ENCODE assay signal across 9 cellular contexts in genomic region chr7:14698239-14698638, GRCh38.
DNase-seq lines count a peak whose midpoint lies in the region; ATAC-seq and TF ChIP-seq lines count a peak whose summit lies in the region.
"Had no signal": no experiment of that assay in that cellular context is flagged by ENCODE, and none has a peak within 500 bp of the region (broad histone marks: within the 10 kb centered on the region; RNA-seq: fewer than 3 reads in every experiment).

No MANE protein-coding gene starts in this region.

- TF ChIP-seq CTCF in osteocyte (IDR thresholded peaks at IDR 0.05): peak; percentile 43

- H3K9me3 Mint-ChIP-seq in osteocyte (ENCODE audit: unreplicated experiment): no peaks in the 10 kb centered on the region

- ATAC-seq in GM21576 (IDR thresholded peaks at IDR 0.05; ENCODE audit: unreplicated experiment): no peak

- H3K27ac Mint-ChIP-seq in osteocyte (ENCODE audit: unreplicated experiment): no peak overlapping the region

- no peak overlapping the region for H3K4me3 Mint-ChIP-seq in osteocyte (ENCODE audit: unreplicated experiment)

- no peaks in the 10 kb centered on the region for H3K36me3 Mint-ChIP-seq in osteocyte (ENCODE audit: unreplicated experiment)

- peak; percentile 19 to 29 for DNase-seq in NCI-H2081 (lab: John Stamatoyannopoulos, UW)
- DNase-seq in NCI-H2081 treated with DMSO at 0.1 percent for 48 hours (lab: John Stamatoyannopoulos, UW): no peak
- peak; percentile 3 for DNase-seq in NCI-H1694 (lab: John Stamatoyannopoulos, UW)
- DNase-seq in astrocyte of the hippocampus (ENCODE audit: low read depth, low spot score): peak; percentile 9
- no peak for DNase-seq in osteocyte (ENCODE audit: extremely low spot score, unreplicated experiment)
- DNase-seq in DMS153 treated with DMSO at 0.1 percent for 48 hours (lab: John Stamatoyannopoulos, UW; ENCODE audit: unreplicated experiment): no peak
- DNase-seq in islet precursor cell: no peak
- DNase-seq: midbrain had no signal

- peaks cover 4% of the 10 kb centered on the region for H3K27me3 Mint-ChIP-seq in osteocyte (ENCODE audit: unreplicated experiment)

- H3K4me1 Mint-ChIP-seq in osteocyte (ENCODE audit: unreplicated experiment): no peaks in the 10 kb centered on the region

Comparison
In these comparisons a context has a peak if more than half of its experiments do, and no peak if none do; other contexts are left out.
1. DNase-seq: peak in NCI-H2081 (2 of 2), NCI-H1694 (single experiment) and astrocyte of the hippocampus (single experiment); none in NCI-H2081 treated with DMSO at 0.1 percent for 48 hours (single experiment), osteocyte (single experiment), DMS153 treated with DMSO at 0.1 percent for 48 hours (single experiment) and islet precursor cell (single experiment).